ENCODE assay signal across 13 cellular contexts in genomic region chr2:37506407-37507068, GRCh38.
A peak's percentile ranks its signal among the peaks of the same experiment; 100 is the strongest.
DNase-seq lines count a peak whose midpoint lies in the region; ATAC-seq and TF ChIP-seq lines count a peak whose summit lies in the region.
"Had no signal": no experiment of that assay in that cellular context is flagged by ENCODE, and none has a peak within 500 bp of the region (broad histone marks: within the 10 kb centered on the region; RNA-seq: fewer than 3 reads in every experiment).

No MANE protein-coding gene starts in this region.

- H3K27me3 ChIP-seq in HAP-1 (ENCODE audit: low read depth) = no peaks in the 10 kb centered on the region
- H3K27me3 ChIP-seq in adipocyte (replicated peaks; ENCODE audit: control insufficient read depth, insufficient read depth, low read length) = no peaks in the 10 kb centered on the region
- H3K27me3 ChIP-seq in right atrium auricular region = no peaks in the 10 kb centered on the region

- in situ Hi-C loops in HAP-1 (cut with MboI; ENCODE audit: low sequenced_read_pairs) = no loop called here

- H3K36me3 ChIP-seq in HAP-1 (replicated peaks) (no peaks in the 10 kb centered on the region), adipocyte (ENCODE audit: control insufficient read depth, insufficient read depth, low read length, severe bottlenecking) (no peaks in the 10 kb centered on the region), right atrium auricular region (no peaks in the 10 kb centered on the region)

- H3K27me3 Mint-ChIP-seq in stimulated activated memory B cell treated with anti-CD40 and anti-IgM and Interleukin-4, amounts not matched to agents 10 μg/mL and 1 μg/mL and 100 μg/mL, for 72 hours = peaks cover 6% of the 10 kb centered on the region
- H3K27me3 Mint-ChIP-seq in glutamatergic neuron (ENCODE audit: unreplicated experiment) = peaks cover 3% of the 10 kb centered on the region
- H3K27me3 Mint-ChIP-seq in activated CD8-positive, alpha-beta T cell treated with anti-CD3 and anti-CD28 coated beads, Interleukin-2, amount 10 ng/mL, durations not matched to agents 7 days and 5 days (ENCODE audit: low read depth) = peaks cover 12% of the 10 kb centered on the region

- no peak overlapping the region for H3K27ac Mint-ChIP-seq in stimulated activated memory B cell treated with anti-CD40 and anti-IgM and Interleukin-4, amounts not matched to agents 10 μg/mL and 1 μg/mL and 100 μg/mL, for 72 hours
- H3K27ac Mint-ChIP-seq in glutamatergic neuron (ENCODE audit: unreplicated experiment) = no peak overlapping the region
- H3K27ac Mint-ChIP-seq in activated CD8-positive, alpha-beta T cell treated with anti-CD3 and anti-CD28 coated beads, Interleukin-2, amount 10 ng/mL, durations not matched to agents 7 days and 5 days = no peak overlapping the region

- H3K27ac ChIP-seq in right atrium auricular region = peak overlapping the region; percentile 79 to 89
- H3K27ac ChIP-seq: HL-60 had no signal

- H3K9ac ChIP-seq in adipocyte (ENCODE audit: low read length) = peak overlapping the region; percentile 57

- POLR2A ChIA-PET in activated CD8-positive, alpha-beta T cell treated with anti-CD3 and anti-CD28 coated beads, Interleukin-2, amount 10 ng/mL, durations not matched to agents 7 days and 5 days (lab: Charles Lee) = no interaction called here

- H3K4me3 Mint-ChIP-seq in stimulated activated memory B cell treated with anti-CD40 and anti-IgM and Interleukin-4, amounts not matched to agents 10 μg/mL and 1 μg/mL and 100 μg/mL, for 72 hours = no peak overlapping the region
- no peak overlapping the region for H3K4me3 Mint-ChIP-seq in glutamatergic neuron (ENCODE audit: unreplicated experiment)
- no peak overlapping the region for H3K4me3 Mint-ChIP-seq in activated CD8-positive, alpha-beta T cell treated with anti-CD3 and anti-CD28 coated beads, Interleukin-2, amount 10 ng/mL, durations not matched to agents 7 days and 5 days

- peak; percentile 31 for ATAC-seq in stimulated activated memory B cell treated with anti-CD40 and anti-IgM and Interleukin-4, amounts not matched to agents 10 μg/mL and 1 μg/mL and 100 μg/mL, for 72 hours
- ATAC-seq in GM19023 (IDR thresholded peaks at IDR 0.05; ENCODE audit: unreplicated experiment) = no peak
- ATAC-seq in activated CD8-positive, alpha-beta T cell treated with anti-CD3 and anti-CD28 coated beads, Interleukin-2, amount 10 ng/mL, durations not matched to agents 7 days and 5 days = no peak

- TF ChIP-seq CTCF in right atrium auricular region (IDR thresholded peaks at IDR 0.05) = no peak
- TF ChIP-seq CTCF in glutamatergic neuron (IDR thresholded peaks at IDR 0.05; ENCODE audit: partially characterized antibody, unreplicated experiment) = no peak

- no peaks in the 10 kb centered on the region for H3K4me1 Mint-ChIP-seq in stimulated activated memory B cell treated with anti-CD40 and anti-IgM and Interleukin-4, amounts not matched to agents 10 μg/mL and 1 μg/mL and 100 μg/mL, for 72 hours
- H3K4me1 Mint-ChIP-seq in glutamatergic neuron (ENCODE audit: low read depth, unreplicated experiment) = peaks cover 7% of the 10 kb centered on the region
- H3K4me1 Mint-ChIP-seq in activated CD8-positive, alpha-beta T cell treated with anti-CD3 and anti-CD28 coated beads, Interleukin-2, amount 10 ng/mL, durations not matched to agents 7 days and 5 days (ENCODE audit: low read depth) = no peaks in the 10 kb centered on the region

- DNase-seq in HAP-1 (ENCODE audit: low spot score in 2 of 2) (peak; percentile 27 to 40), adipocyte (ENCODE audit: low read depth) (peak; percentile 72), right atrium auricular region (ENCODE audit: low spot score) (no peak), glutamatergic neuron (no peak), activated T-cell treated with anti-CD3 and anti-CD28 coated beads for 4 hours (no peak)
- no peak for DNase-seq in activated CD8-positive, alpha-beta T cell treated with anti-CD3 and anti-CD28 coated beads, Interleukin-2, amount 10 ng/mL, durations not matched to agents 7 days and 5 days
- DNase-seq: activated naive CD4-positive, alpha-beta T cell; DMS153; NCI-H1417 treated with DMSO at 0.1 percent for 48 hours; stimulated activated CD4-positive, alpha-beta T cell treated with anti-CD3 and anti-CD28 coated beads, Interleukin-12 subunit alpha, Interleukin-12 subunit beta, amount 100 ng/mL, for 4 hours had no signal

- H3K4me3 ChIP-seq in HAP-1 (no peak overlapping the region), adipocyte (ENCODE audit: low read length) (peak overlapping the region; percentile 8), right atrium auricular region (no peak overlapping the region)

- H3K9me3 ChIP-seq in HAP-1 (no peaks in the 10 kb centered on the region), adipocyte (ENCODE audit: control insufficient read depth, low read length) (peaks cover 5% of the 10 kb centered on the region), right atrium auricular region (no peaks in the 10 kb centered on the region)

- no peaks in the 10 kb centered on the region for H3K36me3 Mint-ChIP-seq in stimulated activated memory B cell treated with anti-CD40 and anti-IgM and Interleukin-4, amounts not matched to agents 10 μg/mL and 1 μg/mL and 100 μg/mL, for 72 hours
- no peaks in the 10 kb centered on the region for H3K36me3 Mint-ChIP-seq in glutamatergic neuron (ENCODE audit: unreplicated experiment)
- H3K36me3 Mint-ChIP-seq in activated CD8-positive, alpha-beta T cell treated with anti-CD3 and anti-CD28 coated beads, Interleukin-2, amount 10 ng/mL, durations not matched to agents 7 days and 5 days (ENCODE audit: low read depth) = no peaks in the 10 kb centered on the region

- H3K4me1 ChIP-seq in HAP-1 = peaks cover 24% of the 10 kb centered on the region
- peaks cover 14% of the 10 kb centered on the region for H3K4me1 ChIP-seq in adipocyte (ENCODE audit: control insufficient read depth, insufficient read depth, low read length)
- H3K4me1 ChIP-seq in right atrium auricular region = peaks cover 0 to 20% of the 10 kb centered on the region in 2 donors

- CTCF ChIA-PET in activated CD8-positive, alpha-beta T cell treated with anti-CD3 and anti-CD28 coated beads, Interleukin-2, amount 10 ng/mL, durations not matched to agents 7 days and 5 days (lab: Charles Lee) = interaction anchor here (1.3 kb wide), 1 partner anchor 92 kb away, joined by 5 read pairs; no protein-coding TSS in a partner anchor

- H3K9me3 Mint-ChIP-seq in stimulated activated memory B cell treated with anti-CD40 and anti-IgM and Interleukin-4, amounts not matched to agents 10 μg/mL and 1 μg/mL and 100 μg/mL, for 72 hours = no peaks in the 10 kb centered on the region
- peaks cover 4% of the 10 kb centered on the region for H3K9me3 Mint-ChIP-seq in glutamatergic neuron (ENCODE audit: unreplicated experiment)
- no peaks in the 10 kb centered on the region for H3K9me3 Mint-ChIP-seq in activated CD8-positive, alpha-beta T cell treated with anti-CD3 and anti-CD28 coated beads, Interleukin-2, amount 10 ng/mL, durations not matched to agents 7 days and 5 days (ENCODE audit: insufficient read depth)

Comparison
In these comparisons a context has a peak if more than half of its experiments do, and no peak if none do; other contexts are left out.
1. DNase-seq: peak in HAP-1 (2 of 2) and adipocyte (single experiment); none in right atrium auricular region (single experiment), glutamatergic neuron (single experiment), activated T-cell treated with anti-CD3 and anti-CD28 coated beads for 4 hours (single experiment) and activated CD8-positive, alpha-beta T cell treated with anti-CD3 and anti-CD28 coated beads, Interleukin-2, amount 10 ng/mL, durations not matched to agents 7 days and 5 days (single experiment).